Comparison of ENCODE assay signal across 1 cellular context in the genomic region with DNA sequence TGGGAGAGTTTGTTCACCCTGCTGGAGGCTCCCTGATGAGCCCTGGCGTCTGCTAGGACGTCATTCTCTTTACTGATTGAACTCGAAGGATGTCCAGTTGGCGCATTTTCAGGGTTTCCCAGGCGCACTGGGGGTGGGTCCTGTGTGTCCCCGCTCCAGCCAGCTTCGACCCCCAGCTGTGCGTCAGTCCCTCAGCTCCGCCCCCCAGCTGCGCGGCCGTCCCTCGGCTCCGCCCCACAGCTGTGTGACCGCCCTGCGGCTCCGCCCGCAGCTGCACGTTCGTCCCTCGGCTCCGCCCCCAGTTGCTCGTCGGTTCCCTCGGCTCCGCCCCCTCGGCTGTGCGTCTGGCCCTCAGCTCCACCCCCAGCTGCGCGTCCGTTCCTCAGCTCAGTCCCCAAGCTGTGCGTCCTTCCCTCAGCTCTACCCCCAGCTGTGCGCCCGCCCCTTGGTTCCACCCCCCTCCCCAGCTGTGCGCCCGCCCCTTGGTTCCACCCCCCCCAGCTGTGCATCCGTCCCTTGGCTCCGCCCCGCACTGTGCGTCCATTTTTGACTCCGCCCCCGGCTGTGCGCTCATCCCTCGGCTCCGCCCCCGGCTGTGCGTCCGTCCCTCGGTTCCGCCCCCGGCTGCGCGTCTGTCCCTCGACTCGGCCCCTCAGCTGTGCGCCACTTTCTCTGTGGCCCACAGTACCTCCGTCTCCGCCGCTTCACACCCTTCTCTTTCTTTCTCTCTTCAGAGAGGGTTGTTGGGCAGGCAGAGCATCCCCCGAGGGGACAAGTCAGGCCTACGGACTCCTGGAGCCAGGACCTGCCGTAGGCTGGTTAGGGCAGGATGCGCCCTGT.
A peak's percentile ranks its signal among the peaks of the same experiment; 100 is the strongest.
TF ChIP-seq lines count a peak whose summit lies in the region.

No MANE protein-coding gene starts in this region.

TF ChIP-seq in H1, 55 proteins besides CTCF, POLR2A, EP300 and RAD21:
- TF ChIP-seq JUND (IDR thresholded peaks at IDR 0.05; ENCODE audit: low read length) (no peak), RXRA (IDR thresholded peaks at IDR 0.05; ENCODE audit: insufficient read depth, low read depth, low read length) (no peak), RFX5 (IDR thresholded peaks at IDR 0.05; ENCODE audit: borderline replicate concordance, low read depth, low read length) (no peak), SP1 (IDR thresholded peaks at IDR 0.05; ENCODE audit: low read depth, low read length) (peak; percentile 80; the same call in 1 of the 2 replicates), BCL11A (IDR thresholded peaks at IDR 0.05; ENCODE audit: low read depth in 2 of 2, low read length in 2 of 2) (no peak), HDAC2 (IDR thresholded peaks at IDR 0.05; ENCODE audit: borderline replicate concordance in 1 of 2, low read depth in 2 of 2, low read length in 2 of 2) (no peak), CREB1 (IDR thresholded peaks at IDR 0.05) (peak; percentile 54), ASH2L (IDR thresholded peaks at IDR 0.05; ENCODE audit: low read length) (peak; percentile 26), GABPA (IDR thresholded peaks at IDR 0.05; ENCODE audit: borderline replicate concordance, insufficient read depth, low read length) (peak; percentile 26; the same call in 1 of the 2 replicates), TAF1 (IDR thresholded peaks at IDR 0.05; ENCODE audit: low read depth, low read length) (peak; percentile 54; the same call in 1 of the 2 replicates), EGR1 (IDR thresholded peaks at IDR 0.05; ENCODE audit: borderline replicate concordance, low read depth, low read length) (peak; percentile 77; the same call in 1 of the 2 replicates), YY1 (IDR thresholded peaks at IDR 0.05; ENCODE audit: low read depth, low read length) (0 out of 2 replicates have a peak, but pooled peaks have one; percentile 37), TCF12 (IDR thresholded peaks at IDR 0.05; ENCODE audit: low read depth, low read length) (0 out of 2 replicates have a peak, but pooled peaks have one; percentile 60), SIN3A (conservative IDR thresholded peaks at IDR 0.05 in 1 of 2, IDR thresholded peaks at IDR 0.05 in 1 of 2; ENCODE audit: low read depth in 1 of 2, low read length in 2 of 2) (0 out of 4 replicates have a peak, but pooled peaks of 1 of the 2 experiments have one; percentile 61)
- TF ChIP-seq, protein P1, sequence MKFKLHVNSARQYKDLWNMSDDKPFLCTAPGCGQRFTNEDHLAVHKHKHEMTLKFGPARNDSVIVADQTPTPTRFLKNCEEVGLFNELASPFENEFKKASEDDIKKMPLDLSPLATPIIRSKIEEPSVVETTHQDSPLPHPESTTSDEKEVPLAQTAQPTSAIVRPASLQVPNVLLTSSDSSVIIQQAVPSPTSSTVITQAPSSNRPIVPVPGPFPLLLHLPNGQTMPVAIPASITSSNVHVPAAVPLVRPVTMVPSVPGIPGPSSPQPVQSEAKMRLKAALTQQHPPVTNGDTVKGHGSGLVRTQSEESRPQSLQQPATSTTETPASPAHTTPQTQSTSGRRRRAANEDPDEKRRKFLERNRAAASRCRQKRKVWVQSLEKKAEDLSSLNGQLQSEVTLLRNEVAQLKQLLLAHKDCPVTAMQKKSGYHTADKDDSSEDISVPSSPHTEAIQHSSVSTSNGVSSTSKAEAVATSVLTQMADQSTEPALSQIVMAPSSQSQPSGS (IDR thresholded peaks at IDR 0.05; ENCODE audit: low read length), result no peak
- TF ChIP-seq, protein P2, sequence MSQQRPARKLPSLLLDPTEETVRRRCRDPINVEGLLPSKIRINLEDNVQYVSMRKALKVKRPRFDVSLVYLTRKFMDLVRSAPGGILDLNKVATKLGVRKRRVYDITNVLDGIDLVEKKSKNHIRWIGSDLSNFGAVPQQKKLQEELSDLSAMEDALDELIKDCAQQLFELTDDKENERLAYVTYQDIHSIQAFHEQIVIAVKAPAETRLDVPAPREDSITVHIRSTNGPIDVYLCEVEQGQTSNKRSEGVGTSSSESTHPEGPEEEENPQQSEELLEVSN (IDR thresholded peaks at IDR 0.05), result 0 out of 2 replicates have a peak, but pooled peaks have one; percentile 18
